In genomic region chr1:61287014-61287413, GRCh38 we compare ENCODE assay signal across 1 cellular context.
TF ChIP-seq lines count a peak whose summit lies in the region.

No MANE protein-coding gene starts in this region.

TF ChIP-seq in HepG2, 621 proteins besides CTCF, POLR2A, EP300 and RAD21 (continued from another document):
- TF ChIP-seq, protein P1, sequence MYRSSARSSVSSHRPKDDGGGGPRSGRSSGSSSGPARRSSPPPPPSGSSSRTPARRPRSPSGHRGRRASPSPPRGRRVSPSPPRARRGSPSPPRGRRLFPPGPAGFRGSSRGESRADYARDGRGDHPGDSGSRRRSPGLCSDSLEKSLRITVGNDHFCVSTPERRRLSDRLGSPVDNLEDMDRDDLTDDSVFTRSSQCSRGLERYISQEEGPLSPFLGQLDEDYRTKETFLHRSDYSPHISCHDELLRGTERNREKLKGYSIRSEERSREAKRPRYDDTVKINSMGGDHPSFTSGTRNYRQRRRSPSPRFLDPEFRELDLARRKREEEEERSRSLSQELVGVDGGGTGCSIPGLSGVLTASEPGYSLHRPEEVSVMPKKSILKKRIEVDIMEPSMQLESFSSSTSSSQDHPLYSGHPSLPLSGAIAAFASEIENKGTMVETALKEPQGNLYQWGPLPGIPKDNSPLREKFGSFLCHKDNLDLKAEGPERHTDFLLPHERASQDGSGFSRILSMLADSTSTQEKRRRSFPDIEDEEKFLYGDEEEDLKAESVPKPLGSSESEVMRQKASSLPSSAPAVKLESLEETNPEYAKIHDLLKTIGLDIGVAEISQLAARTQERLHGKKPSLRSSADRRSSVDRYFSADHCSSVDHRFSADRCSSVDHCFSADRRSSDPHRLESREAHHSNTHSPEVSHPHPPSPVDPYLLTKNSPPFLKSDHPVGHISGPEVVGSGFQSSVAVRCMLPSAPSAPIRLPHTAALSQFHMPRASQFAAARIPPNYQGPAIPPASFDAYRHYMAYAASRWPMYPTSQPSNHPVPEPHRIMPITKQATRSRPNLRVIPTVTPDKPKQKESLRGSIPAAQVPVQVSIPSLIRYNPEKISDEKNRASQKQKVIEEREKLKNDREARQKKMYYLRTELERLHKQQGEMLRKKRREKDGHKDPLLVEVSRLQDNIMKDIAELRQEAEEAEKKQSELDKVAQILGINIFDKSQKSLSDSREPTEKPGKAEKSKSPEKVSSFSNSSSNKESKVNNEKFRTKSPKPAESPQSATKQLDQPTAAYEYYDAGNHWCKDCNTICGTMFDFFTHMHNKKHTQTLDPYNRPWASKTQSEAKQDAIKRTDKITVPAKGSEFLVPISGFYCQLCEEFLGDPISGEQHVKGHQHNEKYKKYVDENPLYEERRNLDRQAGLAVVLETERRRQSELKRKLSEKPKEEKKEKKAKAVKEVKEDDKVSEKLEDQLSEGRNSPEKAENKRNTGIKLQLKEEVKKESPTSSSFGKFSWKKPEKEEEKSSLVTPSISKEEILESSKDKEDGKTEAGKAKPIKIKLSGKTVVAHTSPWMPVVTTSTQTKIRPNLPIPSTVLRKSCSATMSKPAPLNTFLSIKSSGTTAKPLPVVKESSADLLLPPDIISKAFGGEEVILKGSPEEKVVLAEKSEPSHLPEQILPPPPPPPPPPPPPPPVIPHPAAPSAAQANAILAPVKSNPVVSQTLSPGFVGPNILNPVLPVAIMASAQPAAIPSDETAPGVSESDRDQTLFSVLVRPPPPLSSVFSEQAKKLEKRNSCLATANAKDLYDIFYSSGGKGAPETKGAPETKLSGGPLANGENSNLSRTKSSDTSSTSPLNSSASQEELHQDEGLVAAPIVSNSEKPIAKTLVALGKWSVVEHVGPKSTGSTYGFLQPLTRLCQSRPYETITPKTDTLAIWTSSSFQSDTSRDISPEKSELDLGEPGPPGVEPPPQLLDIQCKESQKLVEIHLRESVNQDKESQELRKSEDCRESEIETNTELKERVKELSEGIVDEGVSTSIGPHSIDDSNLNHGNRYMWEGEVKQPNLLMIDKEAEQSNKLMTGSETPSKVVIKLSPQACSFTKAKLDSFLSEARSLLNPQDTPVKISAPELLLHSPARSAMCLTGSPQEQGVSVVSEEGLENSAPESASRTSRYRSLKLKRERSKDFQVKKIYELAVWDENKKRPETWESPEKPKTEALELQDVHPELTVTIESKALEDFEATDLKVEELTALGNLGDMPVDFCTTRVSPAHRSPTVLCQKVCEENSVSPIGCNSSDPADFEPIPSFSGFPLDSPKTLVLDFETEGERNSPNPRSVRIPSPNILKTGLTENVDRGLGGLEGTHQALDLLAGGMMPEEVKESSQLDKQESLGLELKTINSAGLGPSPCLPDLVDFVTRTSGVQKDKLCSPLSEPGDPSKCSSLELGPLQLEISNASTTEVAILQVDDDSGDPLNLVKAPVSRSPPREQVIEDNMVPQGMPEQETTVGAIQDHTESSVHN (CRISPR knock-in tag; IDR thresholded peaks at IDR 0.05), result no peak
- no peak for TF ChIP-seq CENPT (CRISPR knock-in tag; IDR thresholded peaks at IDR 0.05; ENCODE audit: low read depth)
- no peak for TF ChIP-seq MLXIP (CRISPR knock-in tag; IDR thresholded peaks at IDR 0.05; ENCODE audit: borderline replicate concordance)
- no peak for TF ChIP-seq ZNF10 (CRISPR knock-in tag; IDR thresholded peaks at IDR 0.05; ENCODE audit: borderline replicate concordance, low read depth)
- no peak for TF ChIP-seq SKIL (CRISPR knock-in tag; IDR thresholded peaks at IDR 0.05; ENCODE audit: borderline replicate concordance)
